8 cellular contexts compared by ENCODE assay signal in genomic region chr19:20423381-20424207, GRCh38.
DNase-seq lines count a peak whose midpoint lies in the region; ATAC-seq and TF ChIP-seq lines count a peak whose summit lies in the region.

No MANE protein-coding gene starts in this region.

- no peaks in the 10 kb centered on the region for H3K27me3 ChIP-seq in foreskin keratinocyte
- H3K27me3 ChIP-seq in neural progenitor cell: no peaks in the 10 kb centered on the region
- H3K27me3 ChIP-seq in tibial artery: no peaks in the 10 kb centered on the region

- peaks cover 59% of the 10 kb centered on the region for H3K79me2 ChIP-seq in neural progenitor cell (ENCODE audit: low read depth)

- peak overlapping the region; percentile 94 for H3K27ac ChIP-seq in foreskin keratinocyte
- peak overlapping the region; percentile 81 for H3K27ac ChIP-seq in neural progenitor cell
- peak overlapping the region; percentile 69 to 78 for H3K27ac ChIP-seq in tibial artery

- peak overlapping the region; percentile 66 for H3K27ac Mint-ChIP-seq in neural progenitor cell

- H3K9me3 ChIP-seq in neural progenitor cell (ENCODE audit: low read depth) (no peaks in the 10 kb centered on the region), tibial artery (no peaks in the 10 kb centered on the region)

- peak overlapping the region; percentile 58 for H3K9ac ChIP-seq in neural progenitor cell

- peaks cover 7% of the 10 kb centered on the region for H3K27me3 Mint-ChIP-seq in neural progenitor cell (ENCODE audit: insufficient read depth, low read depth)

- intact Hi-C loops in tibial artery (cut with DNase I; ENCODE audit: low total_unique reads): no loop called here

- no peak overlapping the region for H2AFZ ChIP-seq in neural progenitor cell (replicated peaks)

- H3K4me2 ChIP-seq in neural progenitor cell: peak overlapping the region; percentile 80

- H3K4me3 Mint-ChIP-seq in neural progenitor cell: peak overlapping the region; percentile 90

- peaks cover 28% of the 10 kb centered on the region for H3K9me3 Mint-ChIP-seq in neural progenitor cell

- TF ChIP-seq CTCF in foreskin keratinocyte (conservative IDR thresholded peaks at IDR 0.05): no peak
- no peak for TF ChIP-seq CTCF in neural progenitor cell (IDR thresholded peaks at IDR 0.05)
- TF ChIP-seq CTCF in tibial artery (IDR thresholded peaks at IDR 0.05): no peak

- DNase-seq in Ammon's horn (ENCODE audit: low spot score) (peak; percentile 50), HS-5 (ENCODE audit: low read depth) (peak; percentile 20), foreskin keratinocyte (peak; percentile 54 to 79), neural progenitor cell (ENCODE audit: low spot score) (peak; percentile 37), tibial artery (peak; percentile 65 to 77), DMS153 treated with DMSO at 0.1 percent for 48 hours (lab: John Stamatoyannopoulos, UW; ENCODE audit: unreplicated experiment) (no peak), DMS 273 (lab: John Stamatoyannopoulos, UW; ENCODE audit: unreplicated experiment) (no peak)
- peak; percentile 1 for DNase-seq in activated gamma-delta T cell treated with anti-CD3 and anti-CD28 coated beads, Interleukin-2, amount 50 U/mL, for 16 hours (ENCODE audit: low read depth)

- peak; percentile 42 for ATAC-seq in foreskin keratinocyte

- no peaks in the 10 kb centered on the region for H3K4me1 Mint-ChIP-seq in neural progenitor cell

- H3K4me1 ChIP-seq in foreskin keratinocyte: no peaks in the 10 kb centered on the region
- H3K4me1 ChIP-seq in neural progenitor cell: no peaks in the 10 kb centered on the region
- no peaks in the 10 kb centered on the region for H3K4me1 ChIP-seq in tibial artery

- H3K36me3 Mint-ChIP-seq in neural progenitor cell: peaks cover 15% of the 10 kb centered on the region

- H3K36me3 ChIP-seq in neural progenitor cell (no peaks in the 10 kb centered on the region), tibial artery (no peaks in the 10 kb centered on the region)

- peaks cover 20% of the 10 kb centered on the region for H3F3A ChIP-seq in neural progenitor cell (ENCODE audit: low read depth)

- H3K4me3 ChIP-seq in neural progenitor cell (peak overlapping the region; percentile 79), tibial artery (peak overlapping the region; percentile 55 to 69)

- H4K20me1 ChIP-seq in neural progenitor cell (ENCODE audit: low read depth): peaks cover 4% of the 10 kb centered on the region

Comparison
In these comparisons a context has a peak if more than half of its experiments do, and no peak if none do; other contexts are left out.
1. DNase-seq: peak in Ammon's horn (single experiment), HS-5 (single experiment), activated gamma-delta T cell treated with anti-CD3 and anti-CD28 coated beads, Interleukin-2, amount 50 U/mL, for 16 hours (single experiment), foreskin keratinocyte (2 of 2), neural progenitor cell (single experiment) and tibial artery (2 of 2); none in DMS153 treated with DMSO at 0.1 percent for 48 hours (single experiment) and DMS 273 (single experiment).
2. Peak in every context shown above with its lines, with median percentiles within 50 percentile points of each other: H3K27ac ChIP-seq.